ENCODE assay signal across 8 cellular contexts in the genomic region with DNA sequence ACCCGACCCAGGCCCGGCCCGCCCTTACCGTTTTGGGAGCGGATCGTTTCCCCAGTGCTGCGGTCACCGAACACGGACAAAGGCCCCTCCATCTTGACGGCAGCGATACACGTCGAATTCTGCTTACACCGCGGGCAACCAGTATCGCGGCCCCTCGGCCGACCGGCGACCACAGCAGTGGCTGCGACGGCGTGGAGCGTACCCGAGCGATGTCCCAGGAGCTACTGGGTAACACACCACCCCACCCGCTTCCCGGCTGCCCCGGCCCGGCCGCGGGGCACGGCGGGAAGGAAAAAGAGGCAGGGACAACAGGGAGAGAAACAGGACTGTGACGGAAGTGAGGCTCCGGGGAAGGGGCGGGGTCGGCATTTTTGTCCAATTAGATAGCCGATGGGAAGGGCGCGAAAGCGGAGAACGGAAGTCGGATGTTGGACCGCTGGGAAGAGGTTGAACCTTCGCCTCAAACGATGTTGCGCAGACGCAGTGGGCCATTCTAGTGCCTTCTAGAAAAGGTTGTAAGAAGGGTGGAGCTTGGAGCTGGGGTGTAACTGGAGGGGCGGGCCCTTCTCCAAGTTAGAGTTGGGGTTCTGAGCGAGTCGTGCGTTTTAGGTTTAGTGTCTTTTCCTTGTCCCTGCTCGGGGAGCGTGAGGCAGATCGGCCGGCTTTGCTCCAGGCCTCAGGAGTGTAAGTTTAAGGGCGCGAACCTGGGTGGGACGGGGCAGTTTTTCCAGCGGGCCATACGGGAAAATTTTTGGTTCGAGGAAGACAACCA. TPM values are rescaled to one million over a fixed set of nuclear protein-coding genes. Genes with fewer than 3 reads are reported as not detected.
DNase-seq lines count a peak whose midpoint lies in the region; ATAC-seq and TF ChIP-seq lines count a peak whose summit lies in the region.

Gene TCP1, minus strand, starts transcription at position 226 of the 772 bp plus-strand sequence. Its CDS starts 134 bp downstream, at position 92.

- H3K9me3 Mint-ChIP-seq in central memory CD8-positive, alpha-beta T cell, result no peaks in the 10 kb centered on the region

- H3K4me3 Mint-ChIP-seq in central memory CD8-positive, alpha-beta T cell, result peak within 1 kb of the TSS; percentile 95

- peaks cover 0 to 65% (median 42%) of the 10 kb centered on the region in 6 donors for H3K36me3 ChIP-seq in spleen

- peak within 1 kb of the TSS; percentile 85 to 99 (median 97) for H3K27ac ChIP-seq in spleen

- peak within 1 kb of the TSS; percentile 94 for H3K27ac Mint-ChIP-seq in central memory CD8-positive, alpha-beta T cell (ENCODE audit: low read depth)

- WGBS in spleen, 5 donors, result 0 to 1% (median 0%) methylated on average over 54 to 64 of the region's 64 CpGs

- peaks cover 28 to 84% (median 62%) of the 10 kb centered on the region in 6 donors for H3K4me1 ChIP-seq in spleen

- peak within 1 kb of the TSS; percentile 69 for H3K4me3 ChIP-seq in AG09309 (ENCODE audit: control insufficient read depth, low read depth, low read length)
- H3K4me3 ChIP-seq in spleen, result peak within 1 kb of the TSS; percentile 88 to 98 (median 93)

- no peaks in the 10 kb centered on the region for H3K9me3 ChIP-seq in spleen

- intact Hi-C loops in spleen (cut with DNase I; ENCODE audit: low total_unique reads), result loop anchor here (10.0 kb wide), 2 partner anchors 55 to 175 kb away; partner anchors contain the start of gene IGF2R

- peak in 2 of 3 donors; percentile 81 to 93 for TF ChIP-seq POLR2A in spleen (IDR thresholded peaks at IDR 0.05)

- DNase-seq in AG09309 (ENCODE audit: low read depth), result peak; percentile 98
- peak; percentile 97 to 98 for DNase-seq in NCI-H446 (lab: John Stamatoyannopoulos, UW)
- peak; percentile 100 for DNase-seq in activated CD4-positive, CD25-positive, alpha-beta regulatory T cell treated with anti-CD3 and anti-CD28 coated beads, Interleukin-2, amount 50 U/mL, for 16 hours (ENCODE audit: low read depth, low spot score)
- DNase-seq in central memory CD8-positive, alpha-beta T cell (ENCODE audit: low spot score in 2 of 2), result peak; percentile 94
- peak; percentile 100 for DNase-seq in inferior parietal cortex (ENCODE audit: extremely low spot score)
- DNase-seq in spleen, result peak; percentile 99

- ATAC-seq in GM19025 (IDR thresholded peaks at IDR 0.05; ENCODE audit: low read depth, unreplicated experiment) (peak; percentile 64), HG03342 (IDR thresholded peaks at IDR 0.05; ENCODE audit: unreplicated experiment) (peak; percentile 69)
- ATAC-seq in central memory CD8-positive, alpha-beta T cell (replicated peaks; ENCODE audit: extremely low read depth, poor library complexity, severe bottlenecking), result peak; percentile 81

- H3K4me1 Mint-ChIP-seq in central memory CD8-positive, alpha-beta T cell, result peaks cover 61% of the 10 kb centered on the region

- H3K36me3 Mint-ChIP-seq in central memory CD8-positive, alpha-beta T cell (ENCODE audit: insufficient read depth), result peaks cover 68% of the 10 kb centered on the region

- no peak for TF ChIP-seq CTCF in AG09309 (IDR thresholded peaks at IDR 0.05; ENCODE audit: control insufficient read depth, insufficient read depth, low read depth, low read length, missing control alignments)
- peak in 3 of 11 experiments; percentile 5 to 26 (median 17) for TF ChIP-seq CTCF in spleen (IDR thresholded peaks at IDR 0.05 in 8 of 11, conservative IDR thresholded peaks at IDR 0.05 in 3 of 11)

- no peaks in the 10 kb centered on the region for H3K27me3 Mint-ChIP-seq in central memory CD8-positive, alpha-beta T cell

- H3K27me3 ChIP-seq in spleen (replicated peaks in 1 of 7), result no peaks in the 10 kb centered on the region

RNA-seq across cellular contexts. Expression of gene TCP1, which starts in this region (rescaled TPM):
- 100 to 1,000 TPM in 6 of 7 donors, 10 to 100 TPM in 1; 94.1 to 136 (median 119) TPM for total RNA-seq in spleen
- 10 to 100 TPM; 74.3 to 78.9 (median 76.3) TPM for polyA plus RNA-seq in spleen

Comparison
In these comparisons a context has a peak if more than half of its experiments do, and no peak if none do; other contexts are left out.
1. Peak in every context shown above with its lines: DNase-seq, ATAC-seq, H3K4me3 ChIP-seq and H3K27ac ChIP-seq.